19 cellular contexts compared by ENCODE assay signal in the genomic region with DNA sequence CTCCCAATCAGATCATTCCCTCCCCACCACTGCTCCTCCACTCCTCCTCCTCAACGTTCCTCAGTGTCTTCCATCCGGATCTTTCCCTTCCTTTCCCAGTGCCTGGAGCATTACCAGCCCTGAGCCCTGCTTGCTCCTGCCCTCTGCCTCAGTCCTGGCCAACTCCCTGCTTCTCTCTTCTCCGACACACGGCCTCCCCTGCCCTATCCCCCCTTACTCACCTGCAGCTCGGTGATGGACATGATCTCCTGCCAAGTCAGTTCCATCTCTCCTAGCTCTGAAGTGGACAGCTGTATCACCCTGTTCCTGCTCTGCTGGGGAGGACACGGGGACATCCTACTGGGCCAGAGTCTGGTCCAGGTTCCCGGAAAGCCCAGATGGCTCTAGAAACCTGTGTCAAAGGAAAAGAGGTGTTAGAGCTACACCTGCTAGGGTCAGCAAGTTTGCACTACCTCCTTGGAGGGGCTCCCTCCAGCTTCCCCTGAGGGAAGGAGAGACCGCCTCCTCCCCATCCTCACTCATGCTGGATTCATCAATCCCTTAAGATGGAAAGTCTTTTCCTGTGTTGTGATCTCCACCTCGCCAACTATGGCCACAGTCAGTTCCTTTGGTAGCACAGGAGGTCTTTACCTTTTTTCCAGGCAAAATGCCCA. TPM values are rescaled to one million over a fixed set of nuclear protein-coding genes. Genes with fewer than 3 reads are reported as not detected.
DNase-seq lines count a peak whose midpoint lies in the region; ATAC-seq and TF ChIP-seq lines count a peak whose summit lies in the region.
"Had no signal": no experiment of that assay in that cellular context is flagged by ENCODE, and none has a peak within 500 bp of the region (broad histone marks: within the 10 kb centered on the region; RNA-seq: fewer than 3 reads in every experiment).

No MANE protein-coding gene starts in this region.

- peaks cover 13% of the 10 kb centered on the region for H3K27me3 Mint-ChIP-seq in activated naive CD4-positive, alpha-beta T cell treated with anti-CD3 and anti-CD28 coated beads for 36 hours (ENCODE audit: low read depth)
- H3K27me3 Mint-ChIP-seq in CD8-positive, alpha-beta T cell (ENCODE audit: low read depth), result peaks cover 19% of the 10 kb centered on the region

- CTCF ChIA-PET in activated naive CD4-positive, alpha-beta T cell treated with anti-CD3 and anti-CD28 coated beads for 36 hours (lab: Charles Lee), result interaction anchor here (0.5 to 11.2 kb wide), 25 partner anchors 11 to 115 kb away, joined by 3 to 117 read pairs (median 4); partner anchors contain the start of gene COPZ1
- CTCF ChIA-PET in CD8-positive, alpha-beta T cell (lab: Charles Lee), result interaction anchor here (0.6 to 8.7 kb wide), 19 partner anchors 7 to 105 kb away, joined by 3 to 79 read pairs (median 8); partner anchors contain the start of gene COPZ1

- no peaks in the 10 kb centered on the region for H3K9me3 Mint-ChIP-seq in activated naive CD4-positive, alpha-beta T cell treated with anti-CD3 and anti-CD28 coated beads for 36 hours
- H3K9me3 Mint-ChIP-seq in CD8-positive, alpha-beta T cell, result no peaks in the 10 kb centered on the region
- H3K9me3 Mint-ChIP-seq: activated T-cell treated with anti-CD3 and anti-CD28 coated beads, Interleukin-2, amount 50 U/mL, for 72 hours; effector memory CD8-positive, alpha-beta T cell had no signal

- no peak overlapping the region for H2AFZ ChIP-seq in Loucy (ENCODE audit: low read length)
- H2AFZ ChIP-seq: PC-9 had no signal

- peaks cover 0 to 77% (median 36%) of the 10 kb centered on the region in 11 experiments; a peak in 13 of 22 replicates for H4K20me1 ChIP-seq in BLaER1 treated with 17β-estradiol and CSF1 and Interleukin-3, amounts not matched to agents 10 nM and 100 nM
- peaks cover 22% of the 10 kb centered on the region for H4K20me1 ChIP-seq in Loucy (ENCODE audit: insufficient read depth, low read length, poor library complexity, severe bottlenecking)

- intact Hi-C loops in dorsolateral prefrontal cortex (cut with DNase I), result loop anchor here in 1 of 2 donors (5.0 kb wide), 1 partner anchor 67 kb away; the partner anchor contains the start of gene GPR84
- intact Hi-C loops in activated naive CD4-positive, alpha-beta T cell treated with anti-CD3 and anti-CD28 coated beads for 36 hours (cut with micrococcal nuclease), result loop anchor here (1.0 kb wide), 3 partner anchors 64 to 84 kb away; no protein-coding TSS in a partner anchor
- intact Hi-C loops in CD8-positive, alpha-beta T cell (cut with DNase I, micrococcal nuclease), result loop anchor here (1.0 to 2.0 kb wide), 3 partner anchors 66 to 74 kb away; no protein-coding TSS in a partner anchor

- no peak for ATAC-seq in CD8-positive, alpha-beta T cell

- peaks cover 0 to 99% (median 60%) of the 10 kb centered on the region in 11 experiments; a peak in 20 of 22 replicates for H3K36me3 ChIP-seq in BLaER1 treated with 17β-estradiol and CSF1 and Interleukin-3, amounts not matched to agents 10 nM and 100 nM
- peaks cover 25% of the 10 kb centered on the region; the same call in 1 of the 2 replicates for H3K36me3 ChIP-seq in Loucy (ENCODE audit: insufficient read depth, low read length)
- peaks cover 61% of the 10 kb centered on the region for H3K36me3 ChIP-seq in neutrophil
- H3K36me3 ChIP-seq in CD8-positive, alpha-beta T cell (ENCODE audit: insufficient read depth, low read length), result no peaks in the 10 kb centered on the region
- H3K36me3 ChIP-seq: brain microvascular endothelial cell, stomach, transverse colon had no signal

- peak overlapping the region in 5 of 10 experiments; percentile 15 to 98 (median 84); a peak in 9 of 20 replicates for H3K4me3 ChIP-seq in BLaER1 treated with 17β-estradiol and CSF1 and Interleukin-3, amounts not matched to agents 10 nM and 100 nM
- H3K4me3 ChIP-seq in Loucy (ENCODE audit: low read length, poor library complexity, severe bottlenecking), result peak overlapping the region; percentile 57
- peak overlapping the region in 4 of 59 donors; percentile 4 to 20 (median 11) for H3K4me3 ChIP-seq in dorsolateral prefrontal cortex
- H3K4me3 ChIP-seq in neutrophil (ENCODE audit: low read depth in 1 of 2, low read length in 1 of 2), result peak overlapping the region; percentile 82 to 91
- no peak overlapping the region for H3K4me3 ChIP-seq in CD8-positive, alpha-beta T cell (ENCODE audit: low read depth, low read length)
- H3K4me3 ChIP-seq: PC-9, skin epidermis, transverse colon had no signal

- H3K79me2 ChIP-seq in Loucy (ENCODE audit: insufficient read depth, low read length), result peaks cover 90% of the 10 kb centered on the region

- TF ChIP-seq CTCF in Loucy (conservative IDR thresholded peaks at IDR 0.05; ENCODE audit: low read length), result no peak
- no peak for TF ChIP-seq CTCF in dorsolateral prefrontal cortex (IDR thresholded peaks at IDR 0.05 in 54 of 56, conservative IDR thresholded peaks at IDR 0.05 in 2 of 56; ENCODE audit: low read depth in 1 of 56, partially characterized antibody in 56 of 56)
- no peak for TF ChIP-seq CTCF in neutrophil (IDR thresholded peaks at IDR 0.05)
- TF ChIP-seq CTCF in CD8-positive, alpha-beta T cell (IDR thresholded peaks at IDR 0.05), result no peak

- no peak overlapping the region for H3K4me3 Mint-ChIP-seq in activated naive CD4-positive, alpha-beta T cell treated with anti-CD3 and anti-CD28 coated beads for 36 hours
- H3K4me3 Mint-ChIP-seq in CD8-positive, alpha-beta T cell, result no peak overlapping the region
- H3K4me3 Mint-ChIP-seq: activated CD8-positive, alpha-beta memory T cell treated with anti-CD3 and anti-CD28 coated beads, Interleukin-2, amount 10 ng/mL, durations not matched to agents 7 days and 5 days; activated T-cell treated with anti-CD3 and anti-CD28 coated beads, Interleukin-2, amount 50 U/mL, for 72 hours; effector memory CD8-positive, alpha-beta T cell had no signal

- peaks cover 24 to 99% (median 92%) of the 10 kb centered on the region in 10 experiments for H3K4me1 ChIP-seq in BLaER1 treated with 17β-estradiol and CSF1 and Interleukin-3, amounts not matched to agents 10 nM and 100 nM
- H3K4me1 ChIP-seq in Loucy (ENCODE audit: insufficient read depth, low read length, poor library complexity, severe bottlenecking), result peaks cover 50% of the 10 kb centered on the region
- peaks cover 71 to 93% of the 10 kb centered on the region in 2 experiments for H3K4me1 ChIP-seq in neutrophil (ENCODE audit: control insufficient read depth in 1 of 2, insufficient read depth in 1 of 2, low read depth in 1 of 2, low read length in 1 of 2)
- H3K4me1 ChIP-seq in CD8-positive, alpha-beta T cell (ENCODE audit: insufficient read depth, low read length), result peaks cover 3% of the 10 kb centered on the region

- no peaks in the 10 kb centered on the region for H3K9me2 ChIP-seq in Loucy (replicated peaks; ENCODE audit: low read depth, low read length)

- peak overlapping the region in 10 of 11 experiments; percentile 14 to 99 (median 96); a peak in 18 of 22 replicates for H3K4me2 ChIP-seq in BLaER1 treated with 17β-estradiol and CSF1 and Interleukin-3, amounts not matched to agents 10 nM and 100 nM
- peak overlapping the region; percentile 83 for H3K4me2 ChIP-seq in Loucy (ENCODE audit: low read depth, low read length, poor library complexity, severe bottlenecking)
- H3K4me2 ChIP-seq: PC-9 had no signal

- DNase-seq in dorsolateral prefrontal cortex (no peak), hippocampal formation (lab: John Stamatoyannopoulos, UW) (no peak), RPMI8226 (no peak)
- DNase-seq in activated naive CD4-positive, alpha-beta T cell treated with anti-CD3 and anti-CD28 coated beads for 36 hours, result no peak
- no peak for DNase-seq in CD8-positive, alpha-beta T cell
- DNase-seq: brain microvascular endothelial cell, NCI-H510A had no signal

- H3K9ac ChIP-seq in BLaER1 treated with 17β-estradiol and CSF1 and Interleukin-3, amounts not matched to agents 10 nM and 100 nM, result peak overlapping the region in 10 of 11 experiments; percentile 32 to 96 (median 84); a peak in 19 of 22 replicates
- peak overlapping the region; percentile 54 for H3K9ac ChIP-seq in Loucy (ENCODE audit: low read depth, low read length, poor library complexity, severe bottlenecking)

- no peaks in the 10 kb centered on the region for H3K27me3 ChIP-seq in BLaER1 treated with 17β-estradiol and CSF1 and Interleukin-3, amounts not matched to agents 10 nM and 100 nM
- H3K27me3 ChIP-seq in Loucy (ENCODE audit: insufficient read depth, low read length, poor library complexity, severe bottlenecking) (no peaks in the 10 kb centered on the region), dorsolateral prefrontal cortex (peaks cover 0 to 20% (median 3%) of the 10 kb centered on the region in 45 donors), neutrophil (no peaks in the 10 kb centered on the region)
- H3K27me3 ChIP-seq in CD8-positive, alpha-beta T cell (ENCODE audit: insufficient read depth, low read length), result no peaks in the 10 kb centered on the region

- peak overlapping the region in 10 of 11 experiments; percentile 18 to 100 (median 98); a peak in 19 of 22 replicates for H3K27ac ChIP-seq in BLaER1 treated with 17β-estradiol and CSF1 and Interleukin-3, amounts not matched to agents 10 nM and 100 nM
- H3K27ac ChIP-seq in dorsolateral prefrontal cortex (peak overlapping the region in 57 of 59 donors; percentile 16 to 93 (median 76)), neutrophil (peak overlapping the region; percentile 93)
- H3K27ac ChIP-seq in CD8-positive, alpha-beta T cell (ENCODE audit: low read depth, low read length), result no peak overlapping the region
- H3K27ac ChIP-seq: brain microvascular endothelial cell, PC-9, skin epidermis, transverse colon had no signal

- POLR2A ChIA-PET in CD8-positive, alpha-beta T cell (lab: Charles Lee), result interaction anchor here (1.3 kb wide), 1 partner anchor 8 kb away, joined by 3 read pairs; no protein-coding TSS in a partner anchor

- peaks cover 1% of the 10 kb centered on the region for H3K4me1 Mint-ChIP-seq in activated naive CD4-positive, alpha-beta T cell treated with anti-CD3 and anti-CD28 coated beads for 36 hours (ENCODE audit: low read depth)
- H3K4me1 Mint-ChIP-seq in CD8-positive, alpha-beta T cell (ENCODE audit: low read depth), result peaks cover 8% of the 10 kb centered on the region

- H3F3A ChIP-seq in Loucy (ENCODE audit: low read depth), result peaks cover 5% of the 10 kb centered on the region

- H3K36me3 Mint-ChIP-seq in activated naive CD4-positive, alpha-beta T cell treated with anti-CD3 and anti-CD28 coated beads for 36 hours (ENCODE audit: low read depth), result no peaks in the 10 kb centered on the region
- H3K36me3 Mint-ChIP-seq in CD8-positive, alpha-beta T cell, result no peaks in the 10 kb centered on the region
- H3K36me3 Mint-ChIP-seq: activated CD8-positive, alpha-beta memory T cell treated with anti-CD3 and anti-CD28 coated beads, Interleukin-2, amount 10 ng/mL, durations not matched to agents 7 days and 5 days had no signal

- no peak overlapping the region for H3K27ac Mint-ChIP-seq in activated naive CD4-positive, alpha-beta T cell treated with anti-CD3 and anti-CD28 coated beads for 36 hours
- H3K27ac Mint-ChIP-seq in CD8-positive, alpha-beta T cell, result no peak overlapping the region
- H3K27ac Mint-ChIP-seq: activated CD8-positive, alpha-beta memory T cell treated with anti-CD3 and anti-CD28 coated beads, Interleukin-2, amount 10 ng/mL, durations not matched to agents 7 days and 5 days had no signal

- H3K9me3 ChIP-seq in BLaER1 treated with 17β-estradiol and CSF1 and Interleukin-3, amounts not matched to agents 10 nM and 100 nM (replicated peaks in 1 of 11), result no peaks in the 10 kb centered on the region
- no peaks in the 10 kb centered on the region for H3K9me3 ChIP-seq in Loucy (ENCODE audit: insufficient read depth, low read depth, low read length)
- H3K9me3 ChIP-seq in neutrophil, result no peaks in the 10 kb centered on the region
- no peaks in the 10 kb centered on the region for H3K9me3 ChIP-seq in CD8-positive, alpha-beta T cell (ENCODE audit: low read length)
- H3K9me3 ChIP-seq: heart right ventricle, stomach, transverse colon had no signal

RNA-seq across cellular contexts. Expression of gene NFE2, which starts 5.8 kb away (rescaled TPM):
- 1 to 10 TPM in 27 of 120 experiments, under 1 TPM in 67, not detected in 26; 0.27 to 3.7 (median 0.67) TPM for total RNA-seq in dorsolateral prefrontal cortex
- total RNA-seq in activated naive CD4-positive, alpha-beta T cell treated with anti-CD3 and anti-CD28 coated beads for 36 hours, result not detected
- not detected for total RNA-seq in CD8-positive, alpha-beta T cell
- total RNA-seq: activated CD8-positive, alpha-beta memory T cell treated with anti-CD3 and anti-CD28 coated beads, Interleukin-2, amount 10 ng/mL, durations not matched to agents 7 days and 5 days; esophagus mucosa; transverse colon had no signal

RNA-seq across cellular contexts. Expression of gene HNRNPA1, which starts 14.5 kb away (rescaled TPM):
- 100 to 1,000 TPM; 289 to 594 (median 437) TPM for total RNA-seq in dorsolateral prefrontal cortex
- total RNA-seq in activated naive CD4-positive, alpha-beta T cell treated with anti-CD3 and anti-CD28 coated beads for 36 hours, result 1,000 to 10,000 TPM; 2,231 to 2,234 TPM
- total RNA-seq in CD8-positive, alpha-beta T cell, result 1,000 to 10,000 TPM; 1,967 to 1,977 TPM

RNA-seq across cellular contexts. Expression of gene CBX5, which starts 15.1 kb away (rescaled TPM):
- total RNA-seq in dorsolateral prefrontal cortex, result 100 to 1,000 TPM in 115 of 120 experiments, 10 to 100 TPM in 5; 82.3 to 164 (median 125) TPM
- 100 to 1,000 TPM; 169 to 173 TPM for total RNA-seq in activated naive CD4-positive, alpha-beta T cell treated with anti-CD3 and anti-CD28 coated beads for 36 hours
- total RNA-seq in CD8-positive, alpha-beta T cell, result 10 to 100 TPM; 26.1 to 26.7 TPM

RNA-seq across cellular contexts. Expression of gene COPZ1, which starts 29.9 kb away (rescaled TPM):
- total RNA-seq in dorsolateral prefrontal cortex, result 100 to 1,000 TPM in 3 of 120 experiments, 10 to 100 TPM in 117; 56.8 to 104 (median 78.9) TPM
- 100 to 1,000 TPM in 1 of 2 experiments, 10 to 100 TPM in 1; 98.0 to 105 TPM for total RNA-seq in activated naive CD4-positive, alpha-beta T cell treated with anti-CD3 and anti-CD28 coated beads for 36 hours
- total RNA-seq in CD8-positive, alpha-beta T cell, result 10 to 100 TPM; 24.1 to 25.2 TPM
